Comparison of ENCODE assay signal across 21 cellular contexts in the genomic region with DNA sequence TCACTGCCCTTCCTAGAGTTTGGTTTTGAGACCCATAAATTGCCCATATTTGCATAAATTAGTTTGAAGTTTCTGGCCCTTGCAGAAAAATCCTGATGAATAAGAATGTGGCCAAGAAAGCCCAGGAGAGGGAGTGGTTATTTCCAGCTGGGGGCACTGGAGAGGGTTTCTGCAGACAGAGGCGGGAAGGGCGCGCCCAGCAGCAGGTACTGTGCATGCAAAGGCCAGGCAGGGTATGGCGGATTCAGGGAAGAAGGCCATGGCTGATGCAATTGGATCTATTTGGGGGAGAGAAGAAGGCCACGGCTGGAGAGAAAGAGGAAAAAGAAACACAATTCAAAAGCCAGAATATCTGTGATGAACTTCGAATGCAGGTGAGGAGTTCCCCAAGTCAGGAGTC. TPM values are rescaled to one million over a fixed set of nuclear protein-coding genes. Genes with fewer than 3 reads are reported as not detected.
DNase-seq lines count a peak whose midpoint lies in the region; ATAC-seq, FAIRE-seq and TF ChIP-seq lines count a peak whose summit lies in the region.
"Had no signal": no experiment of that assay in that cellular context is flagged by ENCODE, and none has a peak within 500 bp of the region (broad histone marks: within the 10 kb centered on the region; RNA-seq: fewer than 3 reads in every experiment).

No MANE protein-coding gene starts in this region.

- no peaks in the 10 kb centered on the region for H3K23me2 ChIP-seq in H1 (ENCODE audit: low read depth, low read length)

- H3K4me2 ChIP-seq in BLaER1 treated with 17β-estradiol and CSF1 and Interleukin-3, amounts not matched to agents 10 nM and 100 nM, result peak overlapping the region; percentile 40 to 87 (median 79); a peak in 21 of 22 replicates
- H3K4me2 ChIP-seq in H1 (ENCODE audit: insufficient read depth in 1 of 2, low read depth in 2 of 2, low read length in 2 of 2) (no peak overlapping the region), neuronal stem cell (ENCODE audit: insufficient read depth, low read length, poor library complexity, severe bottlenecking) (no peak overlapping the region)

- POLR2A ChIA-PET in H1 (lab: Charles Lee; ENCODE audit: partially characterized antibody), result interaction anchor here (0.5 kb wide), 1 partner anchor 97 kb away, joined by 3 read pairs; no protein-coding TSS in a partner anchor

- H3K4me3 Mint-ChIP-seq in HFFc6, result no peak overlapping the region; the same call in 1 of the 2 replicates
- H3K4me3 Mint-ChIP-seq: CD4-positive, alpha-beta memory T cell had no signal

- no peaks in the 10 kb centered on the region; a peak in 1 of 22 replicates for H3K9me3 ChIP-seq in BLaER1 treated with 17β-estradiol and CSF1 and Interleukin-3, amounts not matched to agents 10 nM and 100 nM (replicated peaks in 1 of 11)
- H3K9me3 ChIP-seq in H1 (ENCODE audit: insufficient read depth in 2 of 2, low read depth in 1 of 2, low read length in 1 of 2) (no peaks in the 10 kb centered on the region), neuronal stem cell (replicated peaks in 1 of 2; ENCODE audit: control insufficient read depth in 2 of 2, insufficient read depth in 1 of 2, low read depth in 1 of 2, low read length in 2 of 2) (no peaks in the 10 kb centered on the region), gastroesophageal sphincter (no peaks in the 10 kb centered on the region)
- H3K9me3 ChIP-seq: MG63 had no signal

- H3K4me1 ChIP-seq in BLaER1 treated with 17β-estradiol and CSF1 and Interleukin-3, amounts not matched to agents 10 nM and 100 nM, result peaks cover 43 to 73% (median 47%) of the 10 kb centered on the region in 10 experiments
- H3K4me1 ChIP-seq in H1 (replicated peaks in 1 of 4; ENCODE audit: control insufficient read depth in 3 of 4, insufficient read depth in 4 of 4, low read length in 3 of 4) (peaks cover 0 to 4% (median 3%) of the 10 kb centered on the region in 4 experiments; a peak in 5 of 7 replicates), neuronal stem cell (ENCODE audit: control insufficient read depth in 2 of 2, insufficient read depth in 1 of 2, low read depth in 1 of 2, low read length in 2 of 2) (peaks cover 19 to 48% of the 10 kb centered on the region in 2 donors), gastroesophageal sphincter (peaks cover 3 to 58% (median 22%) of the 10 kb centered on the region in 3 donors)

- H3K4me3 ChIP-seq in BLaER1 treated with 17β-estradiol and CSF1 and Interleukin-3, amounts not matched to agents 10 nM and 100 nM, result no peak overlapping the region
- H3K4me3 ChIP-seq in H1 (ENCODE audit: extremely low read depth in 1 of 4, insufficient read depth in 2 of 4, low read depth in 3 of 4, low read length in 4 of 4) (no peak overlapping the region), neuronal stem cell (ENCODE audit: low read length in 2 of 2) (no peak overlapping the region), gastroesophageal sphincter (no peak overlapping the region)
- H3K4me3 ChIP-seq: K562, MG63, SK-N-MC had no signal

- TF ChIP-seq POLR2A in H1 (IDR thresholded peaks at IDR 0.05; ENCODE audit: control extremely low read depth in 1 of 2, low read depth in 2 of 2, low read length in 2 of 2) (no peak), gastroesophageal sphincter (IDR thresholded peaks at IDR 0.05) (no peak)

- H3K4ac ChIP-seq in H1 (replicated peaks; ENCODE audit: insufficient read length, low read depth, low read length), result no peak overlapping the region
- H3K4ac ChIP-seq in neuronal stem cell (ENCODE audit: low read length), result no peak overlapping the region

- no peak for TF ChIP-seq RAD21 in H1 (IDR thresholded peaks at IDR 0.05 in 1 of 2, conservative IDR thresholded peaks at IDR 0.05 in 1 of 2; ENCODE audit: low read depth in 2 of 2, low read length in 2 of 2)

- ATAC-seq in gastroesophageal sphincter (no peak), HG03565 (IDR thresholded peaks at IDR 0.05; ENCODE audit: unreplicated experiment) (no peak)
- ATAC-seq: K562 had no signal

- H4K91ac ChIP-seq in H1 (replicated peaks; ENCODE audit: insufficient read length, low read length), result no peak overlapping the region
- H4K91ac ChIP-seq in neuronal stem cell (ENCODE audit: low read depth, low read length, poor library complexity), result no peak overlapping the region

- TF ChIP-seq EP300 in H1 (IDR thresholded peaks at IDR 0.05; ENCODE audit: borderline replicate concordance in 1 of 2, low read depth in 2 of 2, low read length in 2 of 2) (no peak), gastroesophageal sphincter (IDR thresholded peaks at IDR 0.05) (no peak)

- H2AFZ ChIP-seq in H1 (ENCODE audit: low read length) (0 out of 2 replicates have a peak overlapping the region, but pooled peaks have one; percentile 18), neuronal stem cell (ENCODE audit: low read length) (no peak overlapping the region)

- H3K9ac ChIP-seq in BLaER1 treated with 17β-estradiol and CSF1 and Interleukin-3, amounts not matched to agents 10 nM and 100 nM, result no peak overlapping the region
- H3K9ac ChIP-seq in H1 (replicated peaks in 1 of 4; ENCODE audit: extremely low read depth in 1 of 4, low read depth in 3 of 4, low read length in 3 of 4), result no peak overlapping the region
- H3K9ac ChIP-seq in neuronal stem cell (ENCODE audit: low read depth, low read length, poor library complexity), result no peak overlapping the region

- no peak overlapping the region for H4K5ac ChIP-seq in H1 (ENCODE audit: insufficient read length, low read depth, low read length)

- H3K27me3 ChIP-seq in BLaER1 treated with 17β-estradiol and CSF1 and Interleukin-3, amounts not matched to agents 10 nM and 100 nM, result no peaks in the 10 kb centered on the region
- H3K27me3 ChIP-seq in H1 (replicated peaks in 1 of 4; ENCODE audit: control insufficient read depth in 3 of 4, extremely low read depth in 1 of 4, insufficient read depth in 3 of 4, low read length in 3 of 4) (no peaks in the 10 kb centered on the region; a peak in 3 of 7 replicates), neuronal stem cell (ENCODE audit: control insufficient read depth in 3 of 3, insufficient read depth in 3 of 3, low read depth in 1 of 3, low read length in 3 of 3) (peaks cover 0 to 1% (median 0%) of the 10 kb centered on the region in 3 experiments), gastroesophageal sphincter (no peaks in the 10 kb centered on the region)
- H3K27me3 ChIP-seq: MG63 had no signal

- H3K9me3 Mint-ChIP-seq in HFFc6, result no peaks in the 10 kb centered on the region
- H3K9me3 Mint-ChIP-seq: CD4-positive, alpha-beta memory T cell had no signal

- no peak overlapping the region for H2AK5ac ChIP-seq in H1 (ENCODE audit: low read depth, low read length)
- H2AK5ac ChIP-seq in neuronal stem cell (ENCODE audit: low read depth, low read length), result peak overlapping the region; percentile 72

- no peak for DNase-seq in HFFc6
- no peak for DNase-seq in H1 (ENCODE audit: low read depth in 1 of 2, low spot score in 2 of 2)
- DNase-seq in neuronal stem cell (ENCODE audit: low spot score), result no peak
- no peak for DNase-seq in dedifferentiated amniotic fluid mesenchymal stem cell (ENCODE audit: extremely low spot score)
- DNase-seq: CD4-positive, alpha-beta memory T cell; MG63; NCI-H1417 treated with DMSO at 0.1 percent for 48 hours; NCI-H187; NCI-H226; NCI-H524; SHP77 treated with DMSO at 0.1 percent for 48 hours; SW 1271 had no signal

- H2BK15ac ChIP-seq in H1 (ENCODE audit: low read length) (no peak overlapping the region), neuronal stem cell (ENCODE audit: low read length) (no peak overlapping the region)

- H3K27me3 Mint-ChIP-seq in HFFc6 (ENCODE audit: insufficient read depth), result peaks cover 3% of the 10 kb centered on the region; the same call in 1 of the 2 replicates
- H3K27me3 Mint-ChIP-seq: CD4-positive, alpha-beta memory T cell had no signal

- no peak overlapping the region for H4K8ac ChIP-seq in H1 (ENCODE audit: extremely low read depth, insufficient read depth, low read length)
- H4K8ac ChIP-seq in neuronal stem cell (ENCODE audit: low read depth, low read length), result no peak overlapping the region

- H3K23ac ChIP-seq in H1 (ENCODE audit: insufficient read length), result no peak overlapping the region
- no peak overlapping the region for H3K23ac ChIP-seq in neuronal stem cell (ENCODE audit: low read depth, low read length, poor library complexity)

- no peak overlapping the region for H2BK20ac ChIP-seq in H1 (ENCODE audit: low read length)

- H3K79me1 ChIP-seq in H1 (ENCODE audit: low read depth, low read length) (no peaks in the 10 kb centered on the region), neuronal stem cell (ENCODE audit: low read depth, low read length) (no peaks in the 10 kb centered on the region)

- peak overlapping the region; percentile 14; the same call in 1 of the 2 replicates for H3K27ac Mint-ChIP-seq in HFFc6
- H3K27ac Mint-ChIP-seq: CD4-positive, alpha-beta memory T cell had no signal

- CTCF ChIA-PET in H1 (lab: Charles Lee; ENCODE audit: partially characterized antibody), result interaction anchor here (1.0 to 3.0 kb wide), 5 partner anchors 9 to 443 kb away, joined by 3 to 13 read pairs (median 5); partner anchors contain the start of gene FAM50B

- no peak for FAIRE-seq in H1 (lab: Jason Lieb, UNC)
- FAIRE-seq: G401.6, GM12892, GM18507, GM19239, K562 had no signal

- H3K36me3 Mint-ChIP-seq in HFFc6 (ENCODE audit: low read depth), result no peaks in the 10 kb centered on the region
- H3K36me3 Mint-ChIP-seq: CD4-positive, alpha-beta memory T cell had no signal

- H2BK5ac ChIP-seq in H1 (ENCODE audit: low read depth, low read length) (no peak overlapping the region), neuronal stem cell (ENCODE audit: low read length) (no peak overlapping the region)

- H3K4me1 Mint-ChIP-seq in HFFc6 (ENCODE audit: low read depth), result peaks cover 79% of the 10 kb centered on the region

- no peaks in the 10 kb centered on the region for H4K20me1 ChIP-seq in BLaER1 treated with 17β-estradiol and CSF1 and Interleukin-3, amounts not matched to agents 10 nM and 100 nM
- H4K20me1 ChIP-seq in H1 (replicated peaks in 1 of 2; ENCODE audit: control insufficient read depth in 1 of 2, insufficient read depth in 2 of 2, low read length in 2 of 2), result no peaks in the 10 kb centered on the region

- TF ChIP-seq CTCF in HFFc6 (IDR thresholded peaks at IDR 0.05), result no peak
- no peak for TF ChIP-seq CTCF in H1 (IDR thresholded peaks at IDR 0.05; ENCODE audit: control extremely low read depth in 1 of 3, insufficient read depth in 1 of 3, low read depth in 1 of 3, low read length in 3 of 3)
- TF ChIP-seq CTCF in gastroesophageal sphincter (IDR thresholded peaks at IDR 0.05), result no peak

- H3K79me2 ChIP-seq in H1 (ENCODE audit: control insufficient read depth in 1 of 2, insufficient read depth in 2 of 2, low read length in 2 of 2), result no peaks in the 10 kb centered on the region

- H2BK120ac ChIP-seq in H1 (replicated peaks; ENCODE audit: low read depth, low read length) (no peak overlapping the region), neuronal stem cell (ENCODE audit: low read depth, low read length) (no peak overlapping the region)

- no peak overlapping the region for H3K14ac ChIP-seq in H1 (ENCODE audit: insufficient read length)
- no peak overlapping the region for H3K14ac ChIP-seq in neuronal stem cell (ENCODE audit: low read length)

- no peak overlapping the region for H3K56ac ChIP-seq in H1 (replicated peaks; ENCODE audit: insufficient read length, low read depth, low read length)

- no peak overlapping the region for H3K18ac ChIP-seq in H1 (ENCODE audit: extremely low read depth, low read length)
- no peak overlapping the region for H3K18ac ChIP-seq in neuronal stem cell (ENCODE audit: low read length)

- no peaks in the 10 kb centered on the region for H3K36me3 ChIP-seq in BLaER1 treated with 17β-estradiol and CSF1 and Interleukin-3, amounts not matched to agents 10 nM and 100 nM
- H3K36me3 ChIP-seq in H1 (ENCODE audit: control insufficient read depth in 2 of 4, insufficient read depth in 4 of 4, low read length in 3 of 4) (no peaks in the 10 kb centered on the region), neuronal stem cell (replicated peaks in 1 of 2; ENCODE audit: control insufficient read depth in 2 of 2, insufficient read depth in 2 of 2, low read length in 2 of 2) (no peaks in the 10 kb centered on the region), gastroesophageal sphincter (no peaks in the 10 kb centered on the region)
- H3K36me3 ChIP-seq: MG63 had no signal

- H3K27ac ChIP-seq in BLaER1 treated with 17β-estradiol and CSF1 and Interleukin-3, amounts not matched to agents 10 nM and 100 nM, result no peak overlapping the region
- no peak overlapping the region for H3K27ac ChIP-seq in H1 (ENCODE audit: low read depth, low read length)
- no peak overlapping the region for H3K27ac ChIP-seq in neuronal stem cell (replicated peaks; ENCODE audit: low read length)
- H3K27ac ChIP-seq in gastroesophageal sphincter, result no peak overlapping the region
- H3K27ac ChIP-seq: SK-N-MC had no signal

- WGBS in H1 (ENCODE audit: extremely low coverage in 1 of 2, insufficient coverage in 1 of 2, insufficient read length in 1 of 2, insufficient replicate concordance in 2 of 2, low coverage in 1 of 2, low lambda C conversion rate in 2 of 2, missing lambda C conversion rate in 1 of 2), 2 experiments, result 79% methylated on average over 6 of the region's 6 CpGs; no CpG with 5 or more reads in 1 of the 2 experiments
- WGBS in neuronal stem cell (ENCODE audit: extremely low coverage in 2 of 2, insufficient read length in 2 of 2, insufficient replicate concordance in 1 of 2), 2 donors, result no CpG with 5 or more reads among the region's 6 CpGs
- 93 to 95% methylated on average over 3 to 6 of the region's 6 CpGs for WGBS in gastroesophageal sphincter (ENCODE audit: low coverage in 1 of 2), 2 donors

- no peak overlapping the region for H2BK12ac ChIP-seq in H1 (ENCODE audit: low read depth, low read length)
- H2BK12ac ChIP-seq in neuronal stem cell (ENCODE audit: low read length), result no peak overlapping the region

RNA-seq across cellular contexts. Expression of gene PXDC1, which starts 48.2 kb away (rescaled TPM):
- 10 to 100 TPM; 63.1 to 97.5 (median 72.8) TPM for total RNA-seq in HFFc6 (2021; fragmentation: NEBNext Ultra II Directional; extraction: Animal tissue kit (Norgen Biotek cat#: 25700))
- 1.7 TPM in 2 replicates for total RNA-seq in H1 (2021; fragmentation: NEBNext Ultra II Directional; extraction: Animal tissue kit (Norgen Biotek cat#: 25700))
- polyA plus RNA-seq in H1 (2011; rRNA removed), result 2.0 and 2.1 TPM in 2 replicates
- 1.1 TPM for polyA plus RNA-seq in H1 (2011; cell fraction: cytosol; rRNA removed)
- 1.6 TPM for polyA plus RNA-seq in H1 (2011; cell fraction: nucleus; rRNA removed)
- polyA plus RNA-seq in H1 (2012, experiment 1 of 2), result 2.2 to 3.2 TPM (median 2.6 TPM) in 4 replicates
- 3.2 TPM for polyA plus RNA-seq in H1 (2012, experiment 2 of 2)
- polyA plus RNA-seq in H1 (2013, experiment 1 of 2), result 1.5 TPM
- 1.6 TPM for polyA plus RNA-seq in H1 (2013, experiment 2 of 2)
- polyA minus RNA-seq in H1 (2011; rRNA and poly(A)+ RNA removed), result 0.95 and 1.1 TPM in 2 replicates
- polyA minus RNA-seq in H1 (2011; cell fraction: cytosol; rRNA and poly(A)+ RNA removed), result 1.8 TPM
- polyA minus RNA-seq in H1 (2011; cell fraction: nucleus; rRNA and poly(A)+ RNA removed), result 1.9 TPM
- polyA plus RNA-seq in neuronal stem cell (2013, experiment 1 of 2), result 4.4 TPM
- 4.7 TPM for polyA plus RNA-seq in neuronal stem cell (2013, experiment 2 of 2)
- 100 to 1,000 TPM in 3 of 4 donors, 10 to 100 TPM in 1; 78.3 to 182 (median 152) TPM for total RNA-seq in gastroesophageal sphincter
- polyA plus RNA-seq: CD4-positive, alpha-beta memory T cell had no signal

RNA-seq across cellular contexts. Expression of gene FAM50B, which starts 49.4 kb away (rescaled TPM):
- 10 to 100 TPM in 3 of 6 experiments, 1 to 10 TPM in 3; 8.0 to 11.7 (median 10.2) TPM for total RNA-seq in HFFc6 (2021; fragmentation: NEBNext Ultra II Directional; extraction: Animal tissue kit (Norgen Biotek cat#: 25700))
- total RNA-seq in H1 (2021; fragmentation: NEBNext Ultra II Directional; extraction: Animal tissue kit (Norgen Biotek cat#: 25700)), result 3.1 and 3.8 TPM in 2 replicates
- 3.2 and 3.6 TPM in 2 replicates for polyA plus RNA-seq in H1 (2011; rRNA removed)
- 5.2 TPM for polyA plus RNA-seq in H1 (2011; cell fraction: cytosol; rRNA removed)
- 3.2 TPM for polyA plus RNA-seq in H1 (2011; cell fraction: nucleus; rRNA removed)
- 1.7 to 3.5 TPM (median 2.2 TPM) in 4 replicates for polyA plus RNA-seq in H1 (2012, experiment 1 of 2)
- polyA plus RNA-seq in H1 (2012, experiment 2 of 2), result 1.7 TPM
- 1.9 TPM for polyA plus RNA-seq in H1 (2013, experiment 1 of 2)
- 2.2 TPM for polyA plus RNA-seq in H1 (2013, experiment 2 of 2)
- 1.1 and 1.4 TPM in 2 replicates for polyA minus RNA-seq in H1 (2011; rRNA and poly(A)+ RNA removed)
- 1.8 TPM for polyA minus RNA-seq in H1 (2011; cell fraction: cytosol; rRNA and poly(A)+ RNA removed)
- 2.0 TPM for polyA minus RNA-seq in H1 (2011; cell fraction: nucleus; rRNA and poly(A)+ RNA removed)
- polyA plus RNA-seq in neuronal stem cell (2013, experiment 1 of 2), result 2.6 TPM
- polyA plus RNA-seq in neuronal stem cell (2013, experiment 2 of 2), result 2.1 TPM
- 10 to 100 TPM; 14.7 to 23.7 (median 18.8) TPM for total RNA-seq in gastroesophageal sphincter

Comparison
In these comparisons a context has a peak if more than half of its experiments do, and no peak if none do; other contexts are left out.
1. H3K4me2 ChIP-seq: peak in BLaER1 treated with 17β-estradiol and CSF1 and Interleukin-3, amounts not matched to agents 10 nM and 100 nM (11 of 11); none in H1 (0 of 2) and neuronal stem cell (single experiment).
2. RNA of gene PXDC1, which starts 48.2 kb away (total RNA-seq): 78.3 to 182 TPM in gastroesophageal sphincter and 63.1 to 97.5 TPM in HFFc6; 1.7 TPM in H1; every median in the first group is over 10 times any median in the second.